28 cellular contexts compared by ENCODE assay signal in genomic region chr6:74268821-74269600, GRCh38.
"Had no signal": no experiment of that assay in that cellular context is flagged by ENCODE, and none has a peak within 500 bp of the region (broad histone marks: within the 10 kb centered on the region; RNA-seq: fewer than 3 reads in every experiment).

No MANE protein-coding gene starts in this region.

- H3K36me3 ChIP-seq: brain microvascular endothelial cell, cardiac muscle cell, Peyer's patch, SJSA1 had no signal

- H3K27ac ChIP-seq: brain microvascular endothelial cell, cardiac muscle cell, Peyer's patch, RWPE1, SJSA1 had no signal

- H3K4me3 ChIP-seq: cardiac muscle cell, Peyer's patch, SJSA1 had no signal

- H3K27me3 ChIP-seq: brain microvascular endothelial cell, cardiac muscle cell, Peyer's patch, SJSA1 had no signal

- DNase-seq: activated B cell treated with CpG ODN at 0.5 μM for 24 hours; activated CD4-positive, alpha-beta memory T cell treated with anti-CD3 and anti-CD28 coated beads for 36 hours; activated CD4-positive, alpha-beta T cell treated with anti-CD3 and anti-CD28 coated beads, Interleukin-2, amount 10 ng/mL, durations not matched to agents 7 days and 5 days; activated CD8-positive, alpha-beta memory T cell treated with anti-CD3 and anti-CD28 coated beads for 24 hours; activated gamma-delta T cell; activated naive CD4-positive, alpha-beta T cell treated with anti-CD3 and anti-CD28 coated beads for 36 hours; activated naive CD8-positive, alpha-beta T cell treated with anti-CD3 and anti-CD28 coated beads for 36 hours; activated T-cell treated with anti-CD3 and anti-CD28 coated beads for 4 hours; activated T-cell treated with anti-CD3 and anti-CD28 coated beads, Interleukin-2, amount 50 U/mL, for 48 hours; brain microvascular endothelial cell; MM.1S; NCI-H1105; NCI-H1436; NCI-H1694 treated with DMSO at 0.1 percent for 48 hours; NCI-H2029 treated with DMSO at 0.1 percent for 48 hours; NCI-H345; NCI-H510A; NCI-H526 treated with DMSO at 0.1 percent for 48 hours; NCI-H82; OCI-M1; Peyer's patch; Right ventricle myocardium superior; T-helper 17 cell; T-helper 9 cell had no signal

- H3K27me3 Mint-ChIP-seq: activated B cell treated with CpG ODN at 0.5 μM for 24 hours; activated CD4-positive, alpha-beta memory T cell treated with anti-CD3 and anti-CD28 coated beads for 36 hours; activated CD4-positive, alpha-beta T cell treated with anti-CD3 and anti-CD28 coated beads, Interleukin-2, amount 10 ng/mL, durations not matched to agents 7 days and 5 days; activated naive CD8-positive, alpha-beta T cell treated with anti-CD3 and anti-CD28 coated beads for 36 hours; activated T-helper 17 cell treated with anti-CD3 and anti-CD28 coated beads, Interleukin-2, amount 50 U/mL, for 72 hours; T-helper 17 cell had no signal

- H3K9me3 ChIP-seq: Peyer's patch, SJSA1 had no signal

- H3K36me3 Mint-ChIP-seq: activated CD4-positive, alpha-beta memory T cell treated with anti-CD3 and anti-CD28 coated beads for 36 hours; activated naive CD8-positive, alpha-beta T cell treated with anti-CD3 and anti-CD28 coated beads for 36 hours had no signal

- H3K4me3 Mint-ChIP-seq: activated B cell treated with CpG ODN at 0.5 μM for 24 hours; activated CD4-positive, alpha-beta memory T cell treated with anti-CD3 and anti-CD28 coated beads for 36 hours; activated CD4-positive, alpha-beta T cell treated with anti-CD3 and anti-CD28 coated beads, Interleukin-2, amount 10 ng/mL, durations not matched to agents 7 days and 5 days; activated naive CD4-positive, alpha-beta T cell treated with anti-CD3 and anti-CD28 coated beads for 36 hours; activated naive CD8-positive, alpha-beta T cell treated with anti-CD3 and anti-CD28 coated beads for 36 hours; activated T-helper 17 cell treated with anti-CD3 and anti-CD28 coated beads, Interleukin-2, amount 50 U/mL, for 72 hours; T-helper 17 cell had no signal

- H3K4me1 Mint-ChIP-seq: activated B cell treated with CpG ODN at 0.5 μM for 24 hours; activated CD4-positive, alpha-beta T cell treated with anti-CD3 and anti-CD28 coated beads, Interleukin-2, amount 10 ng/mL, durations not matched to agents 7 days and 5 days; activated naive CD8-positive, alpha-beta T cell treated with anti-CD3 and anti-CD28 coated beads for 36 hours; activated T-helper 17 cell treated with anti-CD3 and anti-CD28 coated beads, Interleukin-2, amount 50 U/mL, for 72 hours; T-helper 17 cell had no signal

- H3K27ac Mint-ChIP-seq: activated B cell treated with CpG ODN at 0.5 μM for 24 hours; activated CD4-positive, alpha-beta memory T cell treated with anti-CD3 and anti-CD28 coated beads for 36 hours; activated CD4-positive, alpha-beta T cell treated with anti-CD3 and anti-CD28 coated beads, Interleukin-2, amount 10 ng/mL, durations not matched to agents 7 days and 5 days; activated naive CD4-positive, alpha-beta T cell treated with anti-CD3 and anti-CD28 coated beads for 36 hours; activated naive CD8-positive, alpha-beta T cell treated with anti-CD3 and anti-CD28 coated beads for 36 hours; activated T-helper 17 cell treated with anti-CD3 and anti-CD28 coated beads, Interleukin-2, amount 50 U/mL, for 72 hours; T-helper 17 cell had no signal

- H3K4me1 ChIP-seq: Peyer's patch had no signal

- H3K9me3 Mint-ChIP-seq: activated CD4-positive, alpha-beta memory T cell treated with anti-CD3 and anti-CD28 coated beads for 36 hours; activated CD4-positive, alpha-beta T cell treated with anti-CD3 and anti-CD28 coated beads, Interleukin-2, amount 10 ng/mL, durations not matched to agents 7 days and 5 days; activated naive CD4-positive, alpha-beta T cell treated with anti-CD3 and anti-CD28 coated beads for 36 hours; activated naive CD8-positive, alpha-beta T cell treated with anti-CD3 and anti-CD28 coated beads for 36 hours had no signal
